21 cellular contexts compared by ENCODE assay signal in the genomic region with DNA sequence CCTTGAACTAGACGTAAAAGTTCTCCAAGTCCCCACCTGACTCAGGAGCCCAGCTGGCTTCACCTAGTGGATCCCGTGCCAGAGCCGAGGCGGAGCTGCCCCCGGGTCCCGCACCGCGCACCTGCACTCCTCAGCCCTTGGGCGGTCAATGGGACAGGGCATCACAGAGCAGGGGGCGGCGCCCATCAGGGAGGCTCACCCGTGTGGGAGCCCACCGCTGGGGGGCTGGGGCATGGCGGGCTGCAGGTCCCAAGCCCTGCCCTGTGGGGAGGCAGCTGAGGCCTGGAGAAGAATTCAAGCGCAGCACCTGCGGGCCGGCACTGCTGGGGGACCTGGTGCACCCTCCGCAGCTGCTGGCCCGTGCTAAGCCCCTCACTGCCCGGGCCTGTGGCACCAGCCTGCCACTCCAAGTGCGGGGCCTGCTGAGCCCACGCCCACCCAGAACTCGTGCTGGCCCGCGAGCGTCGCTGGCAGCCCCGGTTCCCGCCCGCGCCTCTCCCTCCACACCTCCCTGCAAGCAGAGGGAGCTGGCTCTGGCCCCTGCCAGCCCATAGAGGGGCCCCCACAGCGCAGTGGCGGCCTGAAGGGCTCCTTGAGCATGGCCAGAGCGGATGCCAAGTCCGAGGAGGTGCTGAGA.
"Had no signal": no experiment of that assay in that cellular context is flagged by ENCODE, and none has a peak within 500 bp of the region (broad histone marks: within the 10 kb centered on the region; RNA-seq: fewer than 3 reads in every experiment).

No MANE protein-coding gene starts in this region.

- H3K27me3 Mint-ChIP-seq: IgD-negative memory B cell had no signal

- H3K27ac Mint-ChIP-seq: IgD-negative memory B cell had no signal

- ATAC-seq: Panc1, PC-3 had no signal

- DNase-seq: Kasumi-1, MM.1S, NCI-H1048, NCI-H1105, NCI-H1417, NCI-H1436 treated with DMSO at 0.1 percent for 48 hours, NCI-H1694, NCI-H187 treated with DMSO at 0.1 percent for 48 hours, NCI-H2081, NCI-H2107, NCI-H226, NCI-H446, NCI-H510A, NCI-H524 treated with DMSO at 0.1 percent for 48 hours, NCI-H69, NCI-H774, PC-3, Right ventricle myocardium superior, SIG-M5 had no signal
